Comparison of ENCODE assay signal across 1 cellular context in the genomic region with DNA sequence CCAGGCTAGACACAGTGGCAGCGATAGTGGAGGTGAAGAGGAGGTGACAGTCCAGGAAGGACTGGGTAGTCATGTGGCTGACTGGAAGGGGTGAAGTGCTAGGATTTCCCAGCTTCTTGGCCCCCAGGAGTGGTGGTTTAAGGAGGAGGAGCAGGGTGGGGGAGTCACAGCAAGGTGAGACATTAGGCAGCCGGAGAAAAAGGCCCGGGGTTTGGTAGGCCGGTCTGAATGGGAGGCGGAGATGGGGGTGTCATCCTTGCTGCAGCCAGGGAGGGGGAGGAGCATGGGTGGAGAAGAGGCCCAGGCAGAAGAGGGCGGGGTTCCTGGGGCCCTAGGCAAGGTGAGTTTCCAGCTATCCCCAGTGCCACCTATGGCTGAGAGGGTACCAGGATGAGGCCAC.
TF ChIP-seq lines count a peak whose summit lies in the region.

No MANE protein-coding gene starts in this region.

TF ChIP-seq in GM23338, 12 proteins besides CTCF, POLR2A, EP300 and RAD21:
- TF ChIP-seq, protein P1, sequence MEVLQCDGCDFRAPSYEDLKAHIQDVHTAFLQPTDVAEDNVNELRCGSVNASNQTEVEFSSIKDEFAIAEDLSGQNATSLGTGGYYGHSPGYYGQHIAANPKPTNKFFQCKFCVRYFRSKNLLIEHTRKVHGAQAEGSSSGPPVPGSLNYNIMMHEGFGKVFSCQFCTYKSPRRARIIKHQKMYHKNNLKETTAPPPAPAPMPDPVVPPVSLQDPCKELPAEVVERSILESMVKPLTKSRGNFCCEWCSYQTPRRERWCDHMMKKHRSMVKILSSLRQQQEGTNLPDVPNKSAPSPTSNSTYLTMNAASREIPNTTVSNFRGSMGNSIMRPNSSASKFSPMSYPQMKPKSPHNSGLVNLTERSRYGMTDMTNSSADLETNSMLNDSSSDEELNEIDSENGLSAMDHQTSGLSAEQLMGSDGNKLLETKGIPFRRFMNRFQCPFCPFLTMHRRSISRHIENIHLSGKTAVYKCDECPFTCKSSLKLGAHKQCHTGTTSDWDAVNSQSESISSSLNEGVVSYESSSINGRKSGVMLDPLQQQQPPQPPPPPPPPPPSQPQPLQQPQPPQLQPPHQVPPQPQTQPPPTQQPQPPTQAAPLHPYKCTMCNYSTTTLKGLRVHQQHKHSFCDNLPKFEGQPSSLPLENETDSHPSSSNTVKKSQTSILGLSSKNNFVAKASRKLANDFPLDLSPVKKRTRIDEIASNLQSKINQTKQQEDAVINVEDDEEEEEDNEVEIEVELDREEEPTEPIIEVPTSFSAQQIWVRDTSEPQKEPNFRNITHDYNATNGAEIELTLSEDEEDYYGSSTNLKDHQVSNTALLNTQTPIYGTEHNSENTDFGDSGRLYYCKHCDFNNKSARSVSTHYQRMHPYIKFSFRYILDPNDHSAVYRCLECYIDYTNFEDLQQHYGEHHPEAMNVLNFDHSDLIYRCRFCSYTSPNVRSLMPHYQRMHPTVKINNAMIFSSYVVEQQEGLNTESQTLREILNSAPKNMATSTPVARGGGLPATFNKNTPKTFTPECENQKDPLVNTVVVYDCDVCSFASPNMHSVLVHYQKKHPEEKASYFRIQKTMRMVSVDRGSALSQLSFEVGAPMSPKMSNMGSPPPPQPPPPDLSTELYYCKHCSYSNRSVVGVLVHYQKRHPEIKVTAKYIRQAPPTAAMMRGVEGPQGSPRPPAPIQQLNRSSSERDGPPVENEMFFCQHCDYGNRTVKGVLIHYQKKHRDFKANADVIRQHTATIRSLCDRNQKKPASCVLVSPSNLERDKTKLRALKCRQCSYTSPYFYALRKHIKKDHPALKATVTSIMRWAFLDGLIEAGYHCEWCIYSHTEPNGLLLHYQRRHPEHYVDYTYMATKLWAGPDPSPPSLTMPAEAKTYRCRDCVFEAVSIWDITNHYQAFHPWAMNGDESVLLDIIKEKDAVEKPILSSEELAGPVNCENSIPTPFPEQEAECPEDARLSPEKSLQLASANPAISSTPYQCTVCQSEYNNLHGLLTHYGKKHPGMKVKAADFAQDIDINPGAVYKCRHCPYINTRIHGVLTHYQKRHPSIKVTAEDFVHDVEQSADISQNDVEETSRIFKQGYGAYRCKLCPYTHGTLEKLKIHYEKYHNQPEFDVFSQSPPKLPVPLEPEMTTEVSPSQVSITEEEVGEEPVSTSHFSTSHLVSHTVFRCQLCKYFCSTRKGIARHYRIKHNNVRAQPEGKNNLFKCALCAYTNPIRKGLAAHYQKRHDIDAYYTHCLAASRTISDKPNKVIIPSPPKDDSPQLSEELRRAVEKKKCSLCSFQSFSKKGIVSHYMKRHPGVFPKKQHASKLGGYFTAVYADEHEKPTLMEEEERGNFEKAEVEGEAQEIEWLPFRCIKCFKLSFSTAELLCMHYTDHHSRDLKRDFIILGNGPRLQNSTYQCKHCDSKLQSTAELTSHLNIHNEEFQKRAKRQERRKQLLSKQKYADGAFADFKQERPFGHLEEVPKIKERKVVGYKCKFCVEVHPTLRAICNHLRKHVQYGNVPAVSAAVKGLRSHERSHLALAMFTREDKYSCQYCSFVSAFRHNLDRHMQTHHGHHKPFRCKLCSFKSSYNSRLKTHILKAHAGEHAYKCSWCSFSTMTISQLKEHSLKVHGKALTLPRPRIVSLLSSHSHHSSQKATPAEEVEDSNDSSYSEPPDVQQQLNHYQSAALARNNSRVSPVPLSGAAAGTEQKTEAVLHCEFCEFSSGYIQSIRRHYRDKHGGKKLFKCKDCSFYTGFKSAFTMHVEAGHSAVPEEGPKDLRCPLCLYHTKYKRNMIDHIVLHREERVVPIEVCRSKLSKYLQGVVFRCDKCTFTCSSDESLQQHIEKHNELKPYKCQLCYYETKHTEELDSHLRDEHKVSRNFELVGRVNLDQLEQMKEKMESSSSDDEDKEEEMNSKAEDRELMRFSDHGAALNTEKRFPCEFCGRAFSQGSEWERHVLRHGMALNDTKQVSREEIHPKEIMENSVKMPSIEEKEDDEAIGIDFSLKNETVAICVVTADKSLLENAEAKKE (CRISPR knock-in tag; IDR thresholded peaks at IDR 0.05) = no peak
- TF ChIP-seq CREB1 (CRISPR knock-in tag; IDR thresholded peaks at IDR 0.05; ENCODE audit: low read depth) = no peak
- TF ChIP-seq EZH2 (IDR thresholded peaks at IDR 0.05; ENCODE audit: low read depth, unreplicated experiment) = no peak
- TF ChIP-seq, protein P2, sequence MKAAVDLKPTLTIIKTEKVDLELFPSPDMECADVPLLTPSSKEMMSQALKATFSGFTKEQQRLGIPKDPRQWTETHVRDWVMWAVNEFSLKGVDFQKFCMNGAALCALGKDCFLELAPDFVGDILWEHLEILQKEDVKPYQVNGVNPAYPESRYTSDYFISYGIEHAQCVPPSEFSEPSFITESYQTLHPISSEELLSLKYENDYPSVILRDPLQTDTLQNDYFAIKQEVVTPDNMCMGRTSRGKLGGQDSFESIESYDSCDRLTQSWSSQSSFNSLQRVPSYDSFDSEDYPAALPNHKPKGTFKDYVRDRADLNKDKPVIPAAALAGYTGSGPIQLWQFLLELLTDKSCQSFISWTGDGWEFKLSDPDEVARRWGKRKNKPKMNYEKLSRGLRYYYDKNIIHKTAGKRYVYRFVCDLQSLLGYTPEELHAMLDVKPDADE (IDR thresholded peaks at IDR 0.05) = no peak
- no peak for TF ChIP-seq ZNF331 (CRISPR knock-in tag; IDR thresholded peaks at IDR 0.05; ENCODE audit: low read depth)
- TF ChIP-seq EZH2phosphoT487 (IDR thresholded peaks at IDR 0.05; ENCODE audit: unreplicated experiment) = no peak
- no peak for TF ChIP-seq NANOG (IDR thresholded peaks at IDR 0.05; ENCODE audit: borderline replicate concordance)
- TF ChIP-seq JUNB (IDR thresholded peaks at IDR 0.05; ENCODE audit: unreplicated experiment) = no peak
- TF ChIP-seq REST (IDR thresholded peaks at IDR 0.05; ENCODE audit: unreplicated experiment) = no peak
- no peak for TF ChIP-seq ZNF114 (CRISPR knock-in tag; IDR thresholded peaks at IDR 0.05)
- TF ChIP-seq POLR2AphosphoS5 (IDR thresholded peaks at IDR 0.05; ENCODE audit: low read depth) = no peak
- TF ChIP-seq STAT1 (IDR thresholded peaks at IDR 0.05; ENCODE audit: unreplicated experiment) = no peak
